ENCODE assay signal across 30 cellular contexts in genomic region chr6:3321875-3322274, GRCh38.
"Had no signal": no experiment of that assay in that cellular context is flagged by ENCODE, and none has a peak within 500 bp of the region (broad histone marks: within the 10 kb centered on the region; RNA-seq: fewer than 3 reads in every experiment).

No MANE protein-coding gene starts in this region.

- H3K36me3 Mint-ChIP-seq: activated CD4-positive, alpha-beta memory T cell treated with anti-CD3 and anti-CD28 coated beads for 36 hours; activated naive CD4-positive, alpha-beta T cell treated with anti-CD3 and anti-CD28 coated beads, Interleukin-2, amount 10 ng/mL, durations not matched to agents 7 days and 5 days; natural killer cell treated with Interleukin-12 subunit alpha and Interleukin-12 subunit beta and Interleukin-15 and Interleukin-18, amount 100 ng/mL, for 72 hours had no signal

- H3K9me3 ChIP-seq: esophagus squamous epithelium, left ventricle myocardium inferior, mucosa of descending colon, ovary, psoas muscle, thoracic aorta, uterus had no signal

- H3K27me3 ChIP-seq: esophagus squamous epithelium, ovary, uterus had no signal

- H3K27ac Mint-ChIP-seq: activated CD4-positive, alpha-beta memory T cell treated with anti-CD3 and anti-CD28 coated beads for 36 hours; activated naive CD4-positive, alpha-beta T cell treated with anti-CD3 and anti-CD28 coated beads, Interleukin-2, amount 10 ng/mL, durations not matched to agents 7 days and 5 days; activated T-cell treated with anti-CD3 and anti-CD28 coated beads, Interleukin-2, amount 50 U/mL, for 24 hours; dendritic cell treated with granulocyte-macrophage colony-stimulating factor and Interleukin-4, amounts not matched to agents 40 ng/mL and 50 ng/mL, for 4 days; T-helper 17 cell had no signal

- ATAC-seq: activated CD4-positive, CD25-positive, alpha-beta regulatory T cell treated with anti-CD3 and anti-CD28 coated beads, Interleukin-2, amount 50 U/mL, for 24 hours; mucosa of descending colon; natural killer cell treated with Interleukin-12 subunit alpha and Interleukin-12 subunit beta and Interleukin-15 and Interleukin-18, amount 100 ng/mL, for 72 hours; psoas muscle; T-helper 17 cell had no signal

- H3K4me3 Mint-ChIP-seq: activated CD4-positive, alpha-beta memory T cell treated with anti-CD3 and anti-CD28 coated beads for 36 hours; activated naive CD4-positive, alpha-beta T cell treated with anti-CD3 and anti-CD28 coated beads, Interleukin-2, amount 10 ng/mL, durations not matched to agents 7 days and 5 days; activated T-cell treated with anti-CD3 and anti-CD28 coated beads, Interleukin-2, amount 50 U/mL, for 24 hours; dendritic cell treated with granulocyte-macrophage colony-stimulating factor and Interleukin-4, amounts not matched to agents 40 ng/mL and 50 ng/mL, for 4 days; natural killer cell treated with Interleukin-12 subunit alpha and Interleukin-12 subunit beta and Interleukin-15 and Interleukin-18, amount 100 ng/mL, for 72 hours; T-helper 17 cell had no signal

- H3K27ac ChIP-seq: epithelial cell of prostate, esophagus squamous epithelium, left ventricle myocardium inferior, ovary, psoas muscle, thoracic aorta, uterus, WERI-Rb-1 had no signal

- FAIRE-seq: astrocyte had no signal

- H3K9me3 Mint-ChIP-seq: activated CD4-positive, alpha-beta memory T cell treated with anti-CD3 and anti-CD28 coated beads for 36 hours; activated naive CD4-positive, alpha-beta T cell treated with anti-CD3 and anti-CD28 coated beads, Interleukin-2, amount 10 ng/mL, durations not matched to agents 7 days and 5 days; activated T-cell treated with anti-CD3 and anti-CD28 coated beads, Interleukin-2, amount 50 U/mL, for 24 hours; dendritic cell treated with granulocyte-macrophage colony-stimulating factor and Interleukin-4, amounts not matched to agents 40 ng/mL and 50 ng/mL, for 4 days; natural killer cell treated with Interleukin-12 subunit alpha and Interleukin-12 subunit beta and Interleukin-15 and Interleukin-18, amount 100 ng/mL, for 72 hours had no signal

- DNase-seq: activated CD4-positive, alpha-beta memory T cell treated with anti-CD3 and anti-CD28 coated beads for 36 hours; activated CD4-positive, alpha-beta T cell treated with anti-CD3 and anti-CD28 coated beads for 48 hours; activated CD8-positive, alpha-beta memory T cell treated with anti-CD3 and anti-CD28 coated beads, Interleukin-2, amount 50 U/mL, for 4 hours; activated gamma-delta T cell; activated naive CD4-positive, alpha-beta T cell treated with anti-CD3 and anti-CD28 coated beads, Interleukin-2, amount 10 ng/mL, durations not matched to agents 7 days and 5 days; activated T-cell treated with anti-CD3 and anti-CD28 coated beads, Interleukin-2, amount 50 U/mL, for 24 hours; amniotic stem cell; central memory CD4-positive, alpha-beta T cell; esophagus squamous epithelium; foreskin melanocyte; left ventricle myocardium inferior; mesendoderm; mucosa of descending colon; ovary; psoas muscle; stimulated activated CD4-positive, alpha-beta T cell treated with anti-CD3 and anti-CD28 coated beads, Interleukin-15, amount 100 ng/mL, for 24 hours; stimulated activated CD4-positive, alpha-beta T cell treated with anti-CD3 and anti-CD28 coated beads, Interleukin-2, amount 100 ng/mL, for 24 hours; stimulated activated naive CD4-positive, alpha-beta T cell treated with Interleukin-2 at 50 U/mL for 16 hours; T-helper 17 cell; T1000; trophoblast cell; WERI-Rb-1 had no signal

- H3K4me2 ChIP-seq: smooth muscle cell had no signal
